1 cellular context compared by ENCODE assay signal in the genomic region with DNA sequence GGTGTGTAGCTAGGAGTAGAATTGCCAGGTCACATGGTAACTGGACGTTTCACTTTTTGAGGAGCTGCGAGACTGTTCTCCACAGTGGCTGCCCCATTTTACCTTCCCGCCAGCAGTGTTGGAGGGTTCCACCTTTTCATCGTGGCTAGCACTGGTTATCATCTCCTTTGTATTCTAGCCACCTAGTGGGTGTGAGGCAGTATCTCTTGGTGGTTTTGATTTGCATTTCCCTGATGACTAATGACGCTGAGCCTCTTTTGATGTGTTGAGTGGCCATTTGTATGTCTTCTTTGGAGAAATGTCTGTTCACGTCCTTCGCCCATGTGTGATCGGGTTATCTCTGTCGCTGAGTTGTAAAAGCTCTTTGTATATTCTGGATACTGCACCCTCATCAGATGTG.
TF ChIP-seq lines count a peak whose summit lies in the region.

No MANE protein-coding gene starts in this region.

TF ChIP-seq in HCT116, 20 proteins besides CTCF, POLR2A, EP300 and RAD21 (continued from another document):
- TF ChIP-seq ZBTB33 (IDR thresholded peaks at IDR 0.05; ENCODE audit: extremely low read depth, insufficient replicate concordance, low read length) (no peak), EGR1 (IDR thresholded peaks at IDR 0.05; ENCODE audit: low read depth) (no peak), JUND (IDR thresholded peaks at IDR 0.05) (no peak), ELF1 (IDR thresholded peaks at IDR 0.05; ENCODE audit: borderline replicate concordance, low read depth) (no peak), SIN3A (IDR thresholded peaks at IDR 0.05; ENCODE audit: low read depth) (no peak), CBX3 (IDR thresholded peaks at IDR 0.05; ENCODE audit: low read depth) (no peak), POLR2AphosphoS5 (IDR thresholded peaks at IDR 0.05; ENCODE audit: low read depth, low read length) (no peak)
- TF ChIP-seq, protein P1, sequence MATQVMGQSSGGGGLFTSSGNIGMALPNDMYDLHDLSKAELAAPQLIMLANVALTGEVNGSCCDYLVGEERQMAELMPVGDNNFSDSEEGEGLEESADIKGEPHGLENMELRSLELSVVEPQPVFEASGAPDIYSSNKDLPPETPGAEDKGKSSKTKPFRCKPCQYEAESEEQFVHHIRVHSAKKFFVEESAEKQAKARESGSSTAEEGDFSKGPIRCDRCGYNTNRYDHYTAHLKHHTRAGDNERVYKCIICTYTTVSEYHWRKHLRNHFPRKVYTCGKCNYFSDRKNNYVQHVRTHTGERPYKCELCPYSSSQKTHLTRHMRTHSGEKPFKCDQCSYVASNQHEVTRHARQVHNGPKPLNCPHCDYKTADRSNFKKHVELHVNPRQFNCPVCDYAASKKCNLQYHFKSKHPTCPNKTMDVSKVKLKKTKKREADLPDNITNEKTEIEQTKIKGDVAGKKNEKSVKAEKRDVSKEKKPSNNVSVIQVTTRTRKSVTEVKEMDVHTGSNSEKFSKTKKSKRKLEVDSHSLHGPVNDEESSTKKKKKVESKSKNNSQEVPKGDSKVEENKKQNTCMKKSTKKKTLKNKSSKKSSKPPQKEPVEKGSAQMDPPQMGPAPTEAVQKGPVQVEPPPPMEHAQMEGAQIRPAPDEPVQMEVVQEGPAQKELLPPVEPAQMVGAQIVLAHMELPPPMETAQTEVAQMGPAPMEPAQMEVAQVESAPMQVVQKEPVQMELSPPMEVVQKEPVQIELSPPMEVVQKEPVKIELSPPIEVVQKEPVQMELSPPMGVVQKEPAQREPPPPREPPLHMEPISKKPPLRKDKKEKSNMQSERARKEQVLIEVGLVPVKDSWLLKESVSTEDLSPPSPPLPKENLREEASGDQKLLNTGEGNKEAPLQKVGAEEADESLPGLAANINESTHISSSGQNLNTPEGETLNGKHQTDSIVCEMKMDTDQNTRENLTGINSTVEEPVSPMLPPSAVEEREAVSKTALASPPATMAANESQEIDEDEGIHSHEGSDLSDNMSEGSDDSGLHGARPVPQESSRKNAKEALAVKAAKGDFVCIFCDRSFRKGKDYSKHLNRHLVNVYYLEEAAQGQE (IDR thresholded peaks at IDR 0.05; ENCODE audit: low read depth): no peak
